ENCODE assay signal across 8 cellular contexts in the genomic region with DNA sequence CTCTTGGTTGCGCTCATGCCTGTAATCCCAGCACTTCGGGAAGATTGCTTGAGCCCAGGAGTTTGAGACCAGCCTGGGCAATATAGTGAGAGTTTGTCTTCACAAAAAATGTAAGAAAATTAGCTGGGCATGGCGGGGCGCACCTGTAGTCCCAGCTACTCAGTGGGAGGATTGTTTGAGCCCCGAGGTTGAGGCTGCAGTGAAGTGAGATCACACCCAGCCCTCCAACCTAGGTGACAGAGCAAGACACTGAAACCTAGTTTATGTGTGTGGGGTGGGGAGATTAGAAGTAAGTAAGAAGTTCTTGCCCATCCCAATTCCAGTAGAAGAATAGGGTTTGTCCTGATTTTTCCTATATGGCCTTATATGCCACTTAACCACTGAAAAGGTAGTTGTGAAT. TPM values are rescaled to one million over a fixed set of nuclear protein-coding genes. Genes with fewer than 3 reads are reported as not detected.
DNase-seq lines count a peak whose midpoint lies in the region; ATAC-seq, FAIRE-seq and TF ChIP-seq lines count a peak whose summit lies in the region.

No MANE protein-coding gene starts in this region.

- no TSS peak for BruUV-seq in endothelial cell of umbilical vein (replicated peaks; lab: Mats Ljungman, UMichigan)

- H3K9me3 ChIP-seq in RWPE2 (ENCODE audit: severe bottlenecking) (no peaks in the 10 kb centered on the region), endothelial cell of umbilical vein (replicated peaks; ENCODE audit: control insufficient read depth, insufficient read depth, low read length) (no peaks in the 10 kb centered on the region)

- H3K4me2 ChIP-seq in endothelial cell of umbilical vein (ENCODE audit: insufficient read depth, low read length), result peak overlapping the region; percentile 97

- intact Hi-C loops in endothelial cell of umbilical vein (cut with micrococcal nuclease), result no loop called here

- no peak for TF ChIP-seq CTCF in GM06990 (IDR thresholded peaks at IDR 0.05; ENCODE audit: insufficient read depth, low read length, poor library complexity, severe bottlenecking)
- TF ChIP-seq CTCF in RWPE2 (IDR thresholded peaks at IDR 0.05; ENCODE audit: poor library complexity, severe bottlenecking), result no peak
- no peak for TF ChIP-seq CTCF in endothelial cell of umbilical vein (IDR thresholded peaks at IDR 0.05; ENCODE audit: extremely low read depth in 1 of 2, insufficient read depth in 1 of 2, low read depth in 1 of 2, low read length in 2 of 2)

- no peak for TF ChIP-seq POLR2A in endothelial cell of umbilical vein (IDR thresholded peaks at IDR 0.05; ENCODE audit: low read depth, low read length)

- H3K4me1 ChIP-seq in RWPE2 (ENCODE audit: insufficient read depth, poor library complexity, severe bottlenecking) (peaks cover 31% of the 10 kb centered on the region), endothelial cell of umbilical vein (ENCODE audit: control insufficient read depth, extremely low read depth, insufficient read depth, low read length) (peaks cover 26% of the 10 kb centered on the region), rectal smooth muscle tissue (ENCODE audit: control insufficient read depth, insufficient read depth, low read length) (peaks cover 27% of the 10 kb centered on the region)

- peaks cover 70% of the 10 kb centered on the region for H3K79me2 ChIP-seq in endothelial cell of umbilical vein (ENCODE audit: control insufficient read depth, insufficient read depth, low read length)

- no peak for DNase-seq in GM06990 (ENCODE audit: extremely low read depth, insufficient read length)
- no peak for DNase-seq in RWPE2 (ENCODE audit: low spot score)
- no peak for DNase-seq in endothelial cell of umbilical vein (ENCODE audit: low read depth, low spot score)
- DNase-seq in SKM-1 (lab: John Stamatoyannopoulos, UW; ENCODE audit: unreplicated experiment), result no peak

- no peaks in the 10 kb centered on the region for H3K9me1 ChIP-seq in endothelial cell of umbilical vein (replicated peaks; ENCODE audit: control insufficient read depth, extremely low read depth, insufficient read depth, low read length)

- peak overlapping the region; percentile 100 for H3K4me3 ChIP-seq in GM06990 (replicated peaks; ENCODE audit: low read depth, low read length)
- H3K4me3 ChIP-seq in RWPE2 (ENCODE audit: severe bottlenecking), result peak overlapping the region; percentile 91
- H3K4me3 ChIP-seq in endothelial cell of umbilical vein (replicated peaks in 1 of 3; ENCODE audit: insufficient read depth in 1 of 3, low read depth in 1 of 3, low read length in 3 of 3), result peak overlapping the region; percentile 85 to 97 (median 85)
- peak overlapping the region; percentile 98 for H3K4me3 ChIP-seq in rectal smooth muscle tissue (ENCODE audit: low read length)

- H3K36me3 ChIP-seq in GM06990 (ENCODE audit: control insufficient read depth, insufficient read depth, low read length), result peaks cover 13% of the 10 kb centered on the region
- H3K36me3 ChIP-seq in RWPE2 (ENCODE audit: low read depth), result peaks cover 67% of the 10 kb centered on the region
- H3K36me3 ChIP-seq in endothelial cell of umbilical vein (ENCODE audit: control insufficient read depth in 2 of 2, extremely low read depth in 1 of 2, insufficient read depth in 2 of 2, low read length in 2 of 2), result peaks cover 3 to 38% of the 10 kb centered on the region in 2 experiments
- H3K36me3 ChIP-seq in rectal smooth muscle tissue (ENCODE audit: control insufficient read depth, insufficient read depth, low read length), result peaks cover 18% of the 10 kb centered on the region

- no peak overlapping the region for H2AFZ ChIP-seq in endothelial cell of umbilical vein (ENCODE audit: low read depth, low read length)

- H3K9ac ChIP-seq in endothelial cell of umbilical vein (replicated peaks; ENCODE audit: extremely low read depth, insufficient read depth, low read length), result peak overlapping the region; percentile 90
- peak overlapping the region; percentile 17 for H3K9ac ChIP-seq in rectal smooth muscle tissue (ENCODE audit: low read length)

- no peaks in the 10 kb centered on the region for H3K27me3 ChIP-seq in GM06990 (replicated peaks; ENCODE audit: control insufficient read depth, insufficient read depth, low read length)
- no peaks in the 10 kb centered on the region for H3K27me3 ChIP-seq in RWPE2 (ENCODE audit: insufficient read depth, poor library complexity, severe bottlenecking)
- H3K27me3 ChIP-seq in endothelial cell of umbilical vein (ENCODE audit: control insufficient read depth in 2 of 2, insufficient read depth in 2 of 2, low read length in 2 of 2), result no peaks in the 10 kb centered on the region
- H3K27me3 ChIP-seq in rectal smooth muscle tissue (ENCODE audit: control insufficient read depth, insufficient read depth, low read length), result no peaks in the 10 kb centered on the region

- peak; percentile 18 for FAIRE-seq in endothelial cell of umbilical vein (lab: Jason Lieb, UNC)

- peak overlapping the region; percentile 82 for H3K27ac ChIP-seq in RWPE2 (ENCODE audit: poor library complexity, severe bottlenecking)
- H3K27ac ChIP-seq in endothelial cell of umbilical vein (ENCODE audit: insufficient read depth, low read depth, low read length), result no peak overlapping the region
- H3K27ac ChIP-seq in rectal smooth muscle tissue (ENCODE audit: low read depth, low read length), result peak overlapping the region; percentile 12

- H4K20me1 ChIP-seq in endothelial cell of umbilical vein (replicated peaks; ENCODE audit: control insufficient read depth, extremely low read depth, insufficient read depth, low read length), result peaks cover 9% of the 10 kb centered on the region

- POLR2A ChIA-PET in endothelial cell of umbilical vein (lab: Charles Lee), result no interaction called here

- CTCF ChIA-PET in endothelial cell of umbilical vein (lab: Charles Lee), result no interaction called here

- dilution Hi-C loops in endothelial cell of umbilical vein (cut with MboI; ENCODE audit: extremely low pct_ligation_motif_present, low sequenced_read_pairs), result no loop called here

- no peak for ATAC-seq in RWPE2 (ENCODE audit: low read depth)
- no peak for ATAC-seq in HG03457 (IDR thresholded peaks at IDR 0.05; ENCODE audit: unreplicated experiment)
- no peak for ATAC-seq in GM18498 (IDR thresholded peaks at IDR 0.05; ENCODE audit: unreplicated experiment)
- ATAC-seq in GM21367 (IDR thresholded peaks at IDR 0.05; ENCODE audit: unreplicated experiment), result no peak

TF ChIP-seq in endothelial cell of umbilical vein, 7 proteins besides CTCF, POLR2A, EP300 and RAD21:
- TF ChIP-seq MYC (IDR thresholded peaks at IDR 0.05; ENCODE audit: low read depth, low read length) (no peak), FOS (IDR thresholded peaks at IDR 0.05; ENCODE audit: borderline replicate concordance, insufficient read depth, low read length) (no peak)

RNA-seq across cellular contexts. Expression of a gene that starts 2.0 kb away (rescaled TPM):
- 1,109 and 1,117 TPM in 2 replicates for total RNA-seq in endothelial cell of umbilical vein
- polyA plus RNA-seq in endothelial cell of umbilical vein, result 1,101 and 1,237 TPM in 2 replicates
- 1,767 and 1,879 TPM in 2 replicates for polyA plus RNA-seq in endothelial cell of umbilical vein (2011; cell fraction: cytosol; rRNA removed)
- 564 and 678 TPM in 2 replicates for polyA plus RNA-seq in endothelial cell of umbilical vein (2011; cell fraction: nucleus; rRNA removed)
- 2,190 and 2,506 TPM in 2 replicates for polyA plus RNA-seq in endothelial cell of umbilical vein (2012)
- polyA minus RNA-seq in endothelial cell of umbilical vein, result 892 and 930 TPM in 2 replicates
- 601 TPM for polyA minus RNA-seq in endothelial cell of umbilical vein (2011; cell fraction: cytosol; rRNA and poly(A)+ RNA removed)
- 161 and 212 TPM in 2 replicates for polyA minus RNA-seq in endothelial cell of umbilical vein (2011; cell fraction: nucleus; rRNA and poly(A)+ RNA removed)

RNA-seq across cellular contexts. Expression of a gene that starts 48.9 kb away (rescaled TPM):
- total RNA-seq in endothelial cell of umbilical vein, result 26.2 and 34.4 TPM in 2 replicates
- polyA plus RNA-seq in endothelial cell of umbilical vein, result 5.0 TPM in 2 replicates
- 7.5 and 7.7 TPM in 2 replicates for polyA plus RNA-seq in endothelial cell of umbilical vein (2011; cell fraction: cytosol; rRNA removed)
- polyA plus RNA-seq in endothelial cell of umbilical vein (2011; cell fraction: nucleus; rRNA removed), result 8.2 and 11.2 TPM in 2 replicates
- polyA plus RNA-seq in endothelial cell of umbilical vein (2012), result 8.0 and 11.0 TPM in 2 replicates
- polyA minus RNA-seq in endothelial cell of umbilical vein, result 14.8 and 23.3 TPM in 2 replicates
- 15.6 TPM for polyA minus RNA-seq in endothelial cell of umbilical vein (2011; cell fraction: cytosol; rRNA and poly(A)+ RNA removed)
- 30.0 and 35.6 TPM in 2 replicates for polyA minus RNA-seq in endothelial cell of umbilical vein (2011; cell fraction: nucleus; rRNA and poly(A)+ RNA removed)
